In genomic region chr4:821631-822030, GRCh38 we compare ENCODE assay signal across 28 cellular contexts. TPM values are rescaled to one million over a fixed set of nuclear protein-coding genes. Genes with fewer than 3 reads are reported as not detected.
"Had no signal": no experiment of that assay in that cellular context is flagged by ENCODE, and none has a peak within 500 bp of the region (broad histone marks: within the 10 kb centered on the region; RNA-seq: fewer than 3 reads in every experiment).

No MANE protein-coding gene starts in this region.

- H3K9me3 ChIP-seq: ascending aorta, body of pancreas, Peyer's patch had no signal

- DNase-seq: activated CD4-positive, alpha-beta T cell treated with anti-CD3 and anti-CD28 coated beads for 48 hours; activated CD4-positive, alpha-beta T cell treated with anti-CD3 and anti-CD28 coated beads, Interleukin-2, amount 50 U/mL, for 4 hours; activated CD4-positive, CD25-positive, alpha-beta regulatory T cell treated with anti-CD3 and anti-CD28 coated beads, Interleukin-2, amount 50 U/mL, for 72 hours; activated CD8-positive, alpha-beta memory T cell treated with anti-CD3 and anti-CD28 coated beads, Interleukin-2, amount 50 U/mL, for 48 hours; activated CD8-positive, alpha-beta T cell treated with anti-CD3 and anti-CD28 coated beads, Interleukin-2, amount 10 ng/mL, durations not matched to agents 7 days and 5 days; activated naive CD4-positive, alpha-beta T cell treated with Interleukin-2 at 50 U/mL for 16 hours; activated naive CD8-positive, alpha-beta T cell treated with anti-CD3 and anti-CD28 coated beads, Interleukin-2, amount 50 U/mL, for 24 hours; activated T-cell treated with anti-CD3 and anti-CD28 coated beads, Interleukin-2, amount 50 U/mL, for 1 hour; amniotic stem cell; body of pancreas; NCI-H1092; NCI-H1417; NCI-H2029; NCI-H2107; NCI-H2171 treated with DMSO at 0.1 percent for 48 hours; NCI-H226; NCI-H526; NCI-H82; NK-92 treated with Interleukin-12 subunit alpha and Interleukin-12 subunit beta, amount 100 ng/mL, for 24 hours; SHP77 treated with DMSO at 0.1 percent for 48 hours; T-helper 9 cell had no signal

- H3K4me3 ChIP-seq: ascending aorta, body of pancreas, Peyer's patch had no signal

- H3K36me3 ChIP-seq: ascending aorta, Peyer's patch had no signal

- ATAC-seq: activated CD8-positive, alpha-beta T cell treated with anti-CD3 and anti-CD28 coated beads, Interleukin-2, amount 10 ng/mL, durations not matched to agents 7 days and 5 days; activated naive CD4-positive, alpha-beta T cell treated with anti-CD3 and anti-CD28 coated beads, Interleukin-2, amount 50 U/mL, for 72 hours; activated naive CD8-positive, alpha-beta T cell treated with anti-CD3 and anti-CD28 coated beads, Interleukin-2, amount 50 U/mL, for 24 hours; body of pancreas; WTC11 had no signal

- FAIRE-seq: bronchial epithelial cell had no signal

- H3K9ac ChIP-seq: KMS-11 had no signal

- H3K27ac ChIP-seq: ascending aorta, body of pancreas, KMS-11, Peyer's patch, RWPE1 had no signal

RNA-seq across cellular contexts. Expression of gene CPLX1, which starts 4.3 kb away (rescaled TPM):
- total RNA-seq: bronchial epithelial cell had no signal
